ENCODE assay signal across 1 cellular context in the genomic region with DNA sequence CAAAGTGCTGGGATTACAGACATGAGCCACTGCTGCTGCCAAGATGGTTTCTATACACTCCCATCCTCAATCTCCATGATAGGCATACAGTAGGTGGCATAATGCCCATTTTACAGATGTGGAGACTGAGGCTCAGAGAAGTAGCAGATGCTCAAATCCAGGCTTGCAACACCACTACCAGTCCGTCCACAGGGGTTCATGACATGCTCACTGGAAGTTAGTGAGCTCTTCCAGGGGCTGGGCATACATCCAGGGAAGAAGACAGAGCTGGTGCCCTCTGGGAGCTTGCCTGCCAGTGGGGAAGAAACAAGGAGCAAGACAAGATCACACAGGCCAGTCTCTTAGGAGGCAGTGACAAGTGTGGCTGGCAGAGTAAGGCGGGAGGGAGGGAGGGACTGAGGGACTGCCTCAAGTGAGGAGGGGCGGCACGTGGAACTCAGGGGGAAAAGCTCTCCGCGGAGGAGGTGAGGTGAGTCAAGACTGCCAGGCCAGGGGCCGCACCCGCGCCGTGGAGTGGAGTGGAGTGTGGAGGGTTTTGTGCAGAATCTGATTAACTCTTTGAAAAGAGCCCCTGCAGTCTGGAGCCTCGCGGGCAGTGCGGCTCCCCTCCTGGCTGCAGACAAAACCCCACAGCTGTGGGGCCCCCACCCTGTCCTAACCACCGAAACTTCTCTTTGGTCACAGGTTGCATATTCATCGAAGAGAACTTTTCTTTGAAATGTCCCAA.
TF ChIP-seq lines count a peak whose summit lies in the region.

No MANE protein-coding gene starts in this region.

TF ChIP-seq in GM23338, 12 proteins besides CTCF, POLR2A, EP300 and RAD21 (continued from another document):
- TF ChIP-seq EZH2phosphoT487 (IDR thresholded peaks at IDR 0.05; ENCODE audit: unreplicated experiment) (no peak), ZNF114 (CRISPR knock-in tag; IDR thresholded peaks at IDR 0.05) (no peak)
- TF ChIP-seq, protein P1, sequence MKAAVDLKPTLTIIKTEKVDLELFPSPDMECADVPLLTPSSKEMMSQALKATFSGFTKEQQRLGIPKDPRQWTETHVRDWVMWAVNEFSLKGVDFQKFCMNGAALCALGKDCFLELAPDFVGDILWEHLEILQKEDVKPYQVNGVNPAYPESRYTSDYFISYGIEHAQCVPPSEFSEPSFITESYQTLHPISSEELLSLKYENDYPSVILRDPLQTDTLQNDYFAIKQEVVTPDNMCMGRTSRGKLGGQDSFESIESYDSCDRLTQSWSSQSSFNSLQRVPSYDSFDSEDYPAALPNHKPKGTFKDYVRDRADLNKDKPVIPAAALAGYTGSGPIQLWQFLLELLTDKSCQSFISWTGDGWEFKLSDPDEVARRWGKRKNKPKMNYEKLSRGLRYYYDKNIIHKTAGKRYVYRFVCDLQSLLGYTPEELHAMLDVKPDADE (IDR thresholded peaks at IDR 0.05): no peak
- TF ChIP-seq, protein P2, sequence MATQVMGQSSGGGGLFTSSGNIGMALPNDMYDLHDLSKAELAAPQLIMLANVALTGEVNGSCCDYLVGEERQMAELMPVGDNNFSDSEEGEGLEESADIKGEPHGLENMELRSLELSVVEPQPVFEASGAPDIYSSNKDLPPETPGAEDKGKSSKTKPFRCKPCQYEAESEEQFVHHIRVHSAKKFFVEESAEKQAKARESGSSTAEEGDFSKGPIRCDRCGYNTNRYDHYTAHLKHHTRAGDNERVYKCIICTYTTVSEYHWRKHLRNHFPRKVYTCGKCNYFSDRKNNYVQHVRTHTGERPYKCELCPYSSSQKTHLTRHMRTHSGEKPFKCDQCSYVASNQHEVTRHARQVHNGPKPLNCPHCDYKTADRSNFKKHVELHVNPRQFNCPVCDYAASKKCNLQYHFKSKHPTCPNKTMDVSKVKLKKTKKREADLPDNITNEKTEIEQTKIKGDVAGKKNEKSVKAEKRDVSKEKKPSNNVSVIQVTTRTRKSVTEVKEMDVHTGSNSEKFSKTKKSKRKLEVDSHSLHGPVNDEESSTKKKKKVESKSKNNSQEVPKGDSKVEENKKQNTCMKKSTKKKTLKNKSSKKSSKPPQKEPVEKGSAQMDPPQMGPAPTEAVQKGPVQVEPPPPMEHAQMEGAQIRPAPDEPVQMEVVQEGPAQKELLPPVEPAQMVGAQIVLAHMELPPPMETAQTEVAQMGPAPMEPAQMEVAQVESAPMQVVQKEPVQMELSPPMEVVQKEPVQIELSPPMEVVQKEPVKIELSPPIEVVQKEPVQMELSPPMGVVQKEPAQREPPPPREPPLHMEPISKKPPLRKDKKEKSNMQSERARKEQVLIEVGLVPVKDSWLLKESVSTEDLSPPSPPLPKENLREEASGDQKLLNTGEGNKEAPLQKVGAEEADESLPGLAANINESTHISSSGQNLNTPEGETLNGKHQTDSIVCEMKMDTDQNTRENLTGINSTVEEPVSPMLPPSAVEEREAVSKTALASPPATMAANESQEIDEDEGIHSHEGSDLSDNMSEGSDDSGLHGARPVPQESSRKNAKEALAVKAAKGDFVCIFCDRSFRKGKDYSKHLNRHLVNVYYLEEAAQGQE (IDR thresholded peaks at IDR 0.05; ENCODE audit: unreplicated experiment): no peak
TF ChIP-seq in GM23338: peak in this region for 0.
